In the genomic region with DNA sequence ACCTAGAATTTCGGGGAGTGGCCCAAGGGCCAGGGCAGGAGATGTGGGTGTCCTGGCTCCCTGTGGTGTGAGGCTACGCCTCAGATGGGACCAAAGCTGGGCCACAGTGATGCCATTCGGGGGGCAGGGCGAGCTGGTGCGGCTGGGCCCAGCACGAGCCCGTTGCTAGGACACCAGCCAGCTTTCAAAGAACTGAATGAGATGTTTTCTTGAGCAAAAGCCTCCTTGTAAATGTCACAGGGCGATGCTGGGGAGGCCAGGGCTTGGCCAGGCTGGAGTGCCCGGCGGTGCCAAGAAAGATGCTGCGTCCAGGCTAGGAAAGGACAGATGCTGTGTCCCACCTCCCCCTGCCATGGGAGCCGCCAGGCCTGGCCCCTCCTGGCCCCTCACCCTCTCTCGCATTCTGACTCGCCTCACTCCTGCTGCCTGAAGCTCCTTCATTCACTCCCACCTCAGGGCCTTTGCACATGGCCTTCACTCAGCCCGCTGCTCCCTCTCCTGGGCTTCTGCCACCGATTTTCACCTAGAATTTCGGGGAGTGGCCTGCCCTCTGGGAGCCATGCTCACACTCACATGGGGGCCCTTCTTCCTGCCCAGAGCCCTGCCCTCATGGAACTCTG, we compare ENCODE assay signal across 15 cellular contexts. TPM values are rescaled to one million over a fixed set of nuclear protein-coding genes. Genes with fewer than 3 reads are reported as not detected.
A peak's percentile ranks its signal among the peaks of the same experiment; 100 is the strongest.
DNase-seq lines count a peak whose midpoint lies in the region; ATAC-seq and TF ChIP-seq lines count a peak whose summit lies in the region.
"Had no signal": no experiment of that assay in that cellular context is flagged by ENCODE, and none has a peak within 500 bp of the region (broad histone marks: within the 10 kb centered on the region; RNA-seq: fewer than 3 reads in every experiment).

No MANE protein-coding gene starts in this region.

- CTCF ChIA-PET in HEK293 (lab: Yijun Ruan, JAX), result no interaction called here

- peak; percentile 94 for DNase-seq in Ammon's horn (ENCODE audit: low spot score)
- DNase-seq in cerebellum (ENCODE audit: low spot score), result peak; percentile 38
- no peak for DNase-seq in neural crest cell (ENCODE audit: low read depth, low spot score)
- DNase-seq in gastrocnemius medialis, result no peak
- DNase-seq in foreskin fibroblast, result no peak
- DNase-seq in esophagus squamous epithelium (lab: John Stamatoyannopoulos, UW), result no peak
- DNase-seq: effector CD8-positive, alpha-beta T cell; left ventricle myocardium superior; MG63; NCI-H2107; stimulated activated CD4-positive, alpha-beta T cell treated with anti-CD3 and anti-CD28 coated beads, Interleukin-2, amount 100 ng/mL, for 24 hours; SW 1271 had no signal

- TF ChIP-seq POLR2A in gastrocnemius medialis (IDR thresholded peaks at IDR 0.05) (no peak), esophagus squamous epithelium (IDR thresholded peaks at IDR 0.05) (no peak)

- H3K9me3 ChIP-seq in HEK293 (ENCODE audit: control insufficient read depth, insufficient read depth, low read depth, low read length) (no peaks in the 10 kb centered on the region), gastrocnemius medialis (no peaks in the 10 kb centered on the region), esophagus squamous epithelium (no peaks in the 10 kb centered on the region)
- H3K9me3 ChIP-seq: MG63 had no signal

- H3K4me1 ChIP-seq in HEK293 (ENCODE audit: control insufficient read depth, insufficient read depth, low read length) (no peaks in the 10 kb centered on the region), gastrocnemius medialis (no peaks in the 10 kb centered on the region), esophagus squamous epithelium (peaks cover 0 to 26% (median 5%) of the 10 kb centered on the region in 3 donors)

- POLR2A ChIA-PET in HEK293 (lab: Yijun Ruan, JAX), result no interaction called here

- H3K27ac Mint-ChIP-seq in neural crest cell (ENCODE audit: unreplicated experiment), result peak overlapping the region; percentile 67

- no peaks in the 10 kb centered on the region for H3K36me3 ChIP-seq in HEK293 (ENCODE audit: control insufficient read depth in 2 of 2, insufficient read depth in 1 of 2, low read length in 2 of 2)
- peaks cover 0 to 5% of the 10 kb centered on the region in 2 donors for H3K36me3 ChIP-seq in gastrocnemius medialis
- peaks cover 0 to 30% (median 0%) of the 10 kb centered on the region in 3 donors for H3K36me3 ChIP-seq in esophagus squamous epithelium
- H3K36me3 ChIP-seq: MG63 had no signal

- H3K36me3 Mint-ChIP-seq in neural crest cell (ENCODE audit: low read depth), result no peaks in the 10 kb centered on the region

- intact Hi-C loops in gastrocnemius medialis (cut with DNase I; ENCODE audit: low total_unique reads) (no loop called here), esophagus squamous epithelium (cut with DNase I) (no loop called here)

- WGBS in esophagus squamous epithelium, 2 donors, result 72 to 89% methylated on average over 6 to 10 of the region's 17 CpGs

- H3K27me3 ChIP-seq in gastrocnemius medialis (no peaks in the 10 kb centered on the region), esophagus squamous epithelium (no peaks in the 10 kb centered on the region)
- H3K27me3 ChIP-seq: MG63 had no signal

- no peak overlapping the region for H3K4me3 Mint-ChIP-seq in neural crest cell

- H3K4me1 Mint-ChIP-seq in neural crest cell, result peaks cover 47% of the 10 kb centered on the region

- no peak for ATAC-seq in gastrocnemius medialis
- ATAC-seq in activated CD4-positive, CD25-positive, alpha-beta regulatory T cell treated with anti-CD3 and anti-CD28 coated beads, Interleukin-2, amount 50 U/mL, for 24 hours, result no peak
- ATAC-seq: left ventricle myocardium superior had no signal

- in situ Hi-C loops in gastrocnemius medialis (cut with MboI; ENCODE audit: low sequenced_read_pairs in 4 of 4), result no loop called here

- no peaks in the 10 kb centered on the region for H3K27me3 Mint-ChIP-seq in neural crest cell (ENCODE audit: low read depth)
- H3K27me3 Mint-ChIP-seq: progenitor cell of endocrine pancreas had no signal

- no peaks in the 10 kb centered on the region for H3K9me3 Mint-ChIP-seq in neural crest cell

- H3K27ac ChIP-seq in HEK293 (ENCODE audit: extremely low read depth, low read depth, low read length), result no peak overlapping the region
- no peak overlapping the region for H3K27ac ChIP-seq in gastrocnemius medialis
- H3K27ac ChIP-seq in esophagus squamous epithelium, result no peak overlapping the region

- no peak for TF ChIP-seq CTCF in HEK293 (tag by site-specific recombination; IDR thresholded peaks at IDR 0.05)
- TF ChIP-seq CTCF in neural crest cell (conservative IDR thresholded peaks at IDR 0.05), result no peak
- no peak for TF ChIP-seq CTCF in gastrocnemius medialis (IDR thresholded peaks at IDR 0.05 in 4 of 5, conservative IDR thresholded peaks at IDR 0.05 in 1 of 5)
- no peak for TF ChIP-seq CTCF in foreskin fibroblast (IDR thresholded peaks at IDR 0.05; ENCODE audit: low read depth, low read length)
- TF ChIP-seq CTCF in esophagus squamous epithelium (IDR thresholded peaks at IDR 0.05), result no peak

- H3K4me3 ChIP-seq in HEK293 (ENCODE audit: low read depth, low read length), result no peak overlapping the region
- no peak overlapping the region for H3K4me3 ChIP-seq in gastrocnemius medialis
- no peak overlapping the region for H3K4me3 ChIP-seq in foreskin fibroblast (ENCODE audit: low read depth in 1 of 2, low read length in 2 of 2)
- H3K4me3 ChIP-seq in esophagus squamous epithelium, result no peak overlapping the region
- H3K4me3 ChIP-seq: MG63 had no signal

TF ChIP-seq in HEK293, 187 proteins besides CTCF, POLR2A, EP300 and RAD21:
- TF ChIP-seq ZNF624 (tag by site-specific recombination; IDR thresholded peaks at IDR 0.05), result no peak
- TF ChIP-seq ZNF623 (tag by site-specific recombination; IDR thresholded peaks at IDR 0.05), result peak; percentile 94
- TF ChIP-seq ZNF140 (tag by site-specific recombination; IDR thresholded peaks at IDR 0.05), result no peak
- no peak for TF ChIP-seq ZNF791 (tag by site-specific recombination; IDR thresholded peaks at IDR 0.05)
- TF ChIP-seq GLIS2 (tag by site-specific recombination; IDR thresholded peaks at IDR 0.05), result no peak

RNA-seq across cellular contexts. Expression of a gene that starts 39.1 kb away (rescaled TPM):
- total RNA-seq in cerebellum (42.8 TPM), neural crest cell (33.1 and 36.9 TPM in 2 replicates), gastrocnemius medialis (10 to 100 TPM; 11.7 to 20.0 (median 17.2) TPM), esophagus squamous epithelium (10 to 100 TPM; 12.2 to 21.4 (median 17.8) TPM)

RNA-seq across cellular contexts. Expression of a gene that starts 54.4 kb away (rescaled TPM):
- total RNA-seq in cerebellum (66.1 TPM), neural crest cell (102 and 108 TPM in 2 replicates), gastrocnemius medialis (10 to 100 TPM; 43.8 to 57.6 (median 53.4) TPM), esophagus squamous epithelium (10 to 100 TPM; 40.7 to 65.6 (median 51.3) TPM)

RNA-seq across cellular contexts. Expression of a gene that starts 54.7 kb away (rescaled TPM):
- 61.0 TPM for total RNA-seq in cerebellum
- total RNA-seq in neural crest cell, result 46.8 and 53.4 TPM in 2 replicates
- 10 to 100 TPM; 15.4 to 24.1 (median 20.7) TPM for total RNA-seq in gastrocnemius medialis
- total RNA-seq in esophagus squamous epithelium, result 10 to 100 TPM; 13.7 to 27.2 (median 23.1) TPM

Comparison
In these comparisons a context has a peak if more than half of its experiments do, and no peak if none do; other contexts are left out.
1. DNase-seq: peak in Ammon's horn (single experiment) and cerebellum (single experiment); none in neural crest cell (single experiment), gastrocnemius medialis (0 of 2), foreskin fibroblast (0 of 2) and esophagus squamous epithelium (single experiment).